Comparison of ENCODE assay signal across 8 cellular contexts in the genomic region with DNA sequence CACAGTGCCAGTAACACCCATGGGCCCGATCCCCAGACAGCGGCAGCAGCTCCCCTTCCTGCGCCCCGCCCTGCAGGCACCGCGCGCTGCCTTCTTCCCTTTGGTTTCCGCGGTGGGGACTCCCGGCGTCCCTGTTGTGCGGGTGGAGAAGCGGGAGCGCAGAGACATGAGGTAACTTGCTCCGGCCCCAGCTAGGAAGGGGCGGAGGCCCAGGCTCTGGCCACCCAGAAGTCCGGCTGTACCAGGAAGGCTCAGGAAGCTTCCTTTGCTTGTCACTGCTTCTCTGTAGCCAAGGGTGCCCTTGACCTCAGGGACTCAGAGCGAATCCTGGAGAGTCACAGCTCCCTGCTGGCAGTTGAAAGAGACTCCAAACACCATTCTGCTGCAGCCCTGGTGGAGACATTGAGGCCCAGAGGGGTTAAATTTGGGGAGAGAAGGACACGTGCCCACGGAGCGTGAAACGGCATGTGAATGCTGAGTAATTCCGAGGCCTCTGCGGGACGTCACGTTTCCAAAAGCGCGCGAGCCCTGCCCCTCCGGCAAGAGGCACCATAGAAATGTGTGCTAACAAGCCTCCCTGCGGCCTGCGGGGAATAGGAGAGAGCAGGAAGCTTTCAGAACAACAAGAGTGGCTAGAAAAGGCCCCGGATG. TPM values are rescaled to one million over a fixed set of nuclear protein-coding genes. Genes with fewer than 3 reads are reported as not detected.
DNase-seq lines count a peak whose midpoint lies in the region; ATAC-seq lines count a peak whose summit lies in the region.

No MANE protein-coding gene starts in this region.

- H3K27ac ChIP-seq in duodenal mucosa (ENCODE audit: low read depth, low read length) (no peak overlapping the region), muscle layer of duodenum (ENCODE audit: low read length) (peak overlapping the region; percentile 30), thymus (ENCODE audit: low read depth) (no peak overlapping the region)

- no peaks in the 10 kb centered on the region for H3K27me3 ChIP-seq in duodenal mucosa (ENCODE audit: control insufficient read depth in 1 of 2, insufficient read depth in 2 of 2, low read length in 2 of 2)
- no peaks in the 10 kb centered on the region for H3K27me3 ChIP-seq in muscle layer of duodenum (ENCODE audit: low read depth, low read length)
- H3K27me3 ChIP-seq in thymus (ENCODE audit: control insufficient read depth, insufficient read depth) = no peaks in the 10 kb centered on the region

- ATAC-seq in GM21529 (IDR thresholded peaks at IDR 0.05; ENCODE audit: unreplicated experiment) = no peak

- peak overlapping the region; percentile 32 to 43 for H3K9ac ChIP-seq in duodenal mucosa (ENCODE audit: low read depth in 1 of 2, low read length in 2 of 2)

- H3K9me3 ChIP-seq in duodenal mucosa (ENCODE audit: control insufficient read depth in 1 of 2, low read length in 2 of 2) (no peaks in the 10 kb centered on the region), muscle layer of duodenum (ENCODE audit: control insufficient read depth in 1 of 2, low read length in 2 of 2) (no peaks in the 10 kb centered on the region), thymus (ENCODE audit: control insufficient read depth) (peaks cover 1% of the 10 kb centered on the region)

- H3K4me3 ChIP-seq in duodenal mucosa (ENCODE audit: low read depth in 1 of 2, low read length in 2 of 2) = peak overlapping the region; percentile 42 to 55
- H3K4me3 ChIP-seq in muscle layer of duodenum (ENCODE audit: low read depth in 1 of 2, low read length in 2 of 2) = peak overlapping the region; percentile 4 to 26
- H3K4me3 ChIP-seq in thymus (ENCODE audit: low read length) = peak overlapping the region; percentile 5

- 20% methylated on average over 33 of the region's 33 CpGs for WGBS in thymus

- H3K36me3 ChIP-seq in duodenal mucosa (ENCODE audit: control insufficient read depth in 1 of 2, insufficient read depth in 2 of 2, low read length in 2 of 2) (no peaks in the 10 kb centered on the region), muscle layer of duodenum (ENCODE audit: control insufficient read depth in 1 of 2, insufficient read depth in 2 of 2, low read length in 2 of 2) (no peaks in the 10 kb centered on the region), thymus (ENCODE audit: control insufficient read depth, insufficient read depth) (no peaks in the 10 kb centered on the region)

- peaks cover 11 to 12% of the 10 kb centered on the region in 2 donors for H3K4me1 ChIP-seq in duodenal mucosa (ENCODE audit: control insufficient read depth in 1 of 2, insufficient read depth in 2 of 2, low read length in 2 of 2)
- no peaks in the 10 kb centered on the region for H3K4me1 ChIP-seq in muscle layer of duodenum (ENCODE audit: control insufficient read depth in 1 of 2, insufficient read depth in 2 of 2, low read length in 2 of 2)
- no peaks in the 10 kb centered on the region for H3K4me1 ChIP-seq in thymus (ENCODE audit: control insufficient read depth, insufficient read depth, low read length)

- DNase-seq in activated T-cell treated with anti-CD3 and anti-CD28 coated beads for 24 hours (ENCODE audit: low read depth) (peak; percentile 33), activated T-cell treated with anti-CD3 and anti-CD28 coated beads for 4 hours (no peak), kidney glomerular epithelial cell (lab: John Stamatoyannopoulos, UW) (no peak), globus pallidus (ENCODE audit: low spot score) (no peak)

RNA-seq across cellular contexts. Expression of a gene that starts 6.7 kb away (rescaled TPM):
- polyA plus RNA-seq in thymus = 37.1 TPM

RNA-seq across cellular contexts. Expression of a gene that starts 45.0 kb away (rescaled TPM):
- polyA plus RNA-seq in thymus = 5.2 TPM
